12 cellular contexts compared by ENCODE assay signal in genomic region chr5:1789838-1790462, GRCh38. TPM values are rescaled to one million over a fixed set of nuclear protein-coding genes. Genes with fewer than 3 reads are reported as not detected.
DNase-seq lines count a peak whose midpoint lies in the region; ATAC-seq, FAIRE-seq and TF ChIP-seq lines count a peak whose summit lies in the region.
"Had no signal": no experiment of that assay in that cellular context is flagged by ENCODE, and none has a peak within 500 bp of the region (broad histone marks: within the 10 kb centered on the region; RNA-seq: fewer than 3 reads in every experiment).

No MANE protein-coding gene starts in this region.

- POLR2A ChIA-PET in AG04450 (lab: Yijun Ruan, JAX) = interaction anchor here (0.9 to 1.5 kb wide), 3 partner anchors 9 to 19 kb away, joined by 4 to 8 read pairs (median 5); no protein-coding TSS in a partner anchor

- TF ChIP-seq CTCF in AG04450 (IDR thresholded peaks at IDR 0.05; ENCODE audit: low read depth, low read length) (no peak), omental fat pad (IDR thresholded peaks at IDR 0.05) (no peak)

- peak overlapping the region; percentile 89 for H3K27ac Mint-ChIP-seq in activated T-helper 17 cell treated with anti-CD3 and anti-CD28 coated beads, Interleukin-2, amount 50 U/mL, for 72 hours

- CTCF ChIA-PET in AG04450 (lab: Charles Lee) = interaction anchor here (1.1 to 1.7 kb wide), 2 partner anchors 10 to 17 kb away, joined by 3 to 5 read pairs; partner anchors contain the start of gene MRPL36

- peak; percentile 21 for ATAC-seq in activated T-helper 17 cell treated with anti-CD3 and anti-CD28 coated beads, Interleukin-2, amount 50 U/mL, for 72 hours (replicated peaks)
- ATAC-seq in left ventricle myocardium superior = peak; percentile 51
- no peak for ATAC-seq in omental fat pad (ENCODE audit: low FRiP score)

- no peaks in the 10 kb centered on the region for H3K27me3 Mint-ChIP-seq in activated T-helper 17 cell treated with anti-CD3 and anti-CD28 coated beads, Interleukin-2, amount 50 U/mL, for 72 hours

- peaks cover 22% of the 10 kb centered on the region for H3K9me3 ChIP-seq in AG04450 (ENCODE audit: control insufficient read depth, insufficient read depth, low read length)

- no peaks in the 10 kb centered on the region for H3K27me3 ChIP-seq in AG04450 (ENCODE audit: control insufficient read depth, insufficient read depth, low read length)

- peak overlapping the region; percentile 84 for H3K27ac ChIP-seq in AG04450 (ENCODE audit: low read depth, low read length)

- peak overlapping the region; percentile 67 for H3K4me3 Mint-ChIP-seq in activated T-helper 17 cell treated with anti-CD3 and anti-CD28 coated beads, Interleukin-2, amount 50 U/mL, for 72 hours

- peaks cover 43% of the 10 kb centered on the region for H3K4me1 Mint-ChIP-seq in activated T-helper 17 cell treated with anti-CD3 and anti-CD28 coated beads, Interleukin-2, amount 50 U/mL, for 72 hours

- no peak for TF ChIP-seq POLR2A in H54 (IDR thresholded peaks at IDR 0.05; ENCODE audit: low read depth, low read length)

- intact Hi-C loops in left ventricle myocardium superior (cut with micrococcal nuclease) = no loop called here

- FAIRE-seq in H54 (lab: Jason Lieb, UNC) = no peak
- FAIRE-seq: colon, TTC549 had no signal

- peak; percentile 81 for DNase-seq in AG04450 (ENCODE audit: low read depth, low spot score)
- peak; percentile 35 for DNase-seq in H54 (ENCODE audit: insufficient read length, low spot score)
- DNase-seq in left ventricle myocardium superior = no peak
- DNase-seq in activated gamma-delta T cell (lab: John Stamatoyannopoulos, UW) = no peak
- DNase-seq in GM19240 (ENCODE audit: insufficient read length, low spot score) = no peak
- no peak for DNase-seq in omental fat pad (ENCODE audit: low spot score)
- DNase-seq in NCI-H1105 (lab: John Stamatoyannopoulos, UW) = no peak
- DNase-seq: DMS79 treated with DMSO at 0.1 percent for 48 hours, NCI-H1436 treated with DMSO at 0.1 percent for 48 hours had no signal

- H3K36me3 Mint-ChIP-seq in activated T-helper 17 cell treated with anti-CD3 and anti-CD28 coated beads, Interleukin-2, amount 50 U/mL, for 72 hours (ENCODE audit: low read depth) = peaks cover 8% of the 10 kb centered on the region

- peaks cover 3% of the 10 kb centered on the region for H3K9me3 Mint-ChIP-seq in activated T-helper 17 cell treated with anti-CD3 and anti-CD28 coated beads, Interleukin-2, amount 50 U/mL, for 72 hours

- peak overlapping the region; percentile 48 for H3K4me3 ChIP-seq in AG04450 (ENCODE audit: low read depth, low read length)

RNA-seq across cellular contexts. Expression of gene MRPL36, which starts 9.7 kb away (rescaled TPM):
- polyA plus RNA-seq in AG04450 (2011; rRNA removed) = 104 and 118 TPM in 2 replicates
- polyA minus RNA-seq in AG04450 (2011; rRNA and poly(A)+ RNA removed) = 41.8 and 53.8 TPM in 2 replicates
- 10 to 100 TPM; 50.3 to 74.0 TPM for total RNA-seq in activated T-helper 17 cell treated with anti-CD3 and anti-CD28 coated beads, Interleukin-2, amount 50 U/mL, for 72 hours
- 66.7 TPM for total RNA-seq in left ventricle myocardium superior
- 10 to 100 TPM; 16.1 to 57.5 (median 49.5) TPM for total RNA-seq in omental fat pad

RNA-seq across cellular contexts. Expression of gene NDUFS6, which starts 11.3 kb away (rescaled TPM):
- polyA plus RNA-seq in AG04450 (2011; rRNA removed) = 34.4 and 51.8 TPM in 2 replicates
- 24.8 and 26.5 TPM in 2 replicates for polyA minus RNA-seq in AG04450 (2011; rRNA and poly(A)+ RNA removed)
- 10 to 100 TPM; 13.0 to 35.1 TPM for total RNA-seq in activated T-helper 17 cell treated with anti-CD3 and anti-CD28 coated beads, Interleukin-2, amount 50 U/mL, for 72 hours
- 128 TPM for total RNA-seq in left ventricle myocardium superior
- total RNA-seq in omental fat pad = 10 to 100 TPM; 34.3 to 81.2 (median 44.2) TPM

Comparison
In these comparisons a context has a peak if more than half of its experiments do, and no peak if none do; other contexts are left out.
1. DNase-seq: peak in AG04450 (single experiment) and H54 (single experiment); none in left ventricle myocardium superior (single experiment), activated gamma-delta T cell (single experiment), GM19240 (single experiment), omental fat pad (single experiment) and NCI-H1105 (single experiment).